ENCODE assay signal across 16 cellular contexts in the genomic region with DNA sequence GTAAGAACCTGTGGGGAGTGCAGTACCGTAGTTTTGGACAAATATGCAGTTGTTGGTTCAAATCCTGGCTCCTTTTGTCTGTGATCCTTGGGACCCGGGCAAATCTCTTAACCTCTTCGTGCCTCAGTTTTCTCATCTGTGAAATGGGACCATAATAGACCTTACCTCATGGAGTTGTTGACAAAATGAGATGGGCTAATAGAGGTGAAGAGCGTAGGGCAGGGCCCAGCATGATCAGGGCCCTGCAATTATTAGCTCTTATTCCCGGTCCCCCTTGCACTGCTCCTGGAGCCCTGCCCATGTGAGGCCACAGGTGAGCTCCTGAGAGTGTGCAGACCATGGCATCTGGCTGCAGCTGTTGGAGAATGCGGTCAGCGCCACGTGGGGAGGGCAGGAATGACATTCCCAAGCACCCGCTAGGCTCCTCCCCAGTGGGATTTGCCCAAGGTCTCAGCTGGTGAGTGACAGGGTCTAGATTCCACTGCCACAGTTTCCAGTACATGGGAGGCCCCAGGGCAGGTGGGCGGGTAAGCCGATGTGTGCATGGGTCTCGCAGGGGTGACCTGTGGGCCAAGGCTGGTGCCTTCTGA. TPM values are rescaled to one million over a fixed set of nuclear protein-coding genes. Genes with fewer than 3 reads are reported as not detected.
DNase-seq lines count a peak whose midpoint lies in the region; ATAC-seq and TF ChIP-seq lines count a peak whose summit lies in the region.
"Had no signal": no experiment of that assay in that cellular context is flagged by ENCODE, and none has a peak within 500 bp of the region (broad histone marks: within the 10 kb centered on the region; RNA-seq: fewer than 3 reads in every experiment).

No MANE protein-coding gene starts in this region.

- no peak for TF ChIP-seq POLR2A in gastroesophageal sphincter (IDR thresholded peaks at IDR 0.05)

- H3K9me3 Mint-ChIP-seq in activated T-cell treated with anti-CD3 and anti-CD28 coated beads, Interleukin-2, amount 50 U/mL, for 24 hours: no peaks in the 10 kb centered on the region
- H3K9me3 Mint-ChIP-seq: naive thymus-derived CD4-positive, alpha-beta T cell; stimulated activated naive CD8-positive, alpha-beta T cell treated with anti-CD3 and anti-CD28 coated beads, Interleukin-15, Interleukin-2, amounts not matched to agents 100 ng/mL and 50 ng/mL, for 24 hours; T-helper 2 cell treated with Interferon-gamma antibody and Interleukin-4, amounts not matched to agents 5 μg/mL and 100 μg/mL, for 36 hours had no signal

- H3K27ac Mint-ChIP-seq in activated T-cell treated with anti-CD3 and anti-CD28 coated beads, Interleukin-2, amount 50 U/mL, for 24 hours: no peak overlapping the region
- H3K27ac Mint-ChIP-seq: stimulated activated naive CD8-positive, alpha-beta T cell treated with anti-CD3 and anti-CD28 coated beads, Interleukin-15, Interleukin-2, amounts not matched to agents 100 ng/mL and 50 ng/mL, for 24 hours; T-helper 2 cell treated with Interferon-gamma antibody and Interleukin-4, amounts not matched to agents 5 μg/mL and 100 μg/mL, for 36 hours had no signal

- no peak for TF ChIP-seq EP300 in gastroesophageal sphincter (IDR thresholded peaks at IDR 0.05)

- in situ Hi-C loops in G401 (cut with HindIII; ENCODE audit: low sequenced_read_pairs): no loop called here

- no peak overlapping the region for H3K27ac ChIP-seq in BLaER1 treated with 17β-estradiol and CSF1 and Interleukin-3, amounts not matched to agents 10 nM and 100 nM
- H3K27ac ChIP-seq in RWPE1 (peak overlapping the region; percentile 90), gastroesophageal sphincter (peak overlapping the region in 3 of 4 donors; percentile 55 to 71 (median 68))

- H3K4me2 ChIP-seq in BLaER1 treated with 17β-estradiol and CSF1 and Interleukin-3, amounts not matched to agents 10 nM and 100 nM: peak overlapping the region; percentile 50 to 98 (median 89)

- H3K4me3 ChIP-seq in BLaER1 treated with 17β-estradiol and CSF1 and Interleukin-3, amounts not matched to agents 10 nM and 100 nM: no peak overlapping the region
- H3K4me3 ChIP-seq in gastroesophageal sphincter: no peak overlapping the region
- H3K4me3 ChIP-seq: upper lobe of right lung had no signal

- no peaks in the 10 kb centered on the region for H3K27me3 Mint-ChIP-seq in activated T-cell treated with anti-CD3 and anti-CD28 coated beads, Interleukin-2, amount 50 U/mL, for 24 hours
- H3K27me3 Mint-ChIP-seq: stimulated activated naive CD8-positive, alpha-beta T cell treated with anti-CD3 and anti-CD28 coated beads, Interleukin-15, Interleukin-2, amounts not matched to agents 100 ng/mL and 50 ng/mL, for 24 hours had no signal

- ATAC-seq in gastroesophageal sphincter: no peak
- ATAC-seq: naive thymus-derived CD4-positive, alpha-beta T cell; upper lobe of right lung had no signal

- H3K4me1 Mint-ChIP-seq in activated T-cell treated with anti-CD3 and anti-CD28 coated beads, Interleukin-2, amount 50 U/mL, for 24 hours (ENCODE audit: low read depth): peaks cover 17% of the 10 kb centered on the region

- TF ChIP-seq CTCF in RWPE1 (conservative IDR thresholded peaks at IDR 0.05; ENCODE audit: low read depth): no peak
- no peak for TF ChIP-seq CTCF in gastroesophageal sphincter (IDR thresholded peaks at IDR 0.05)

- peaks cover 20 to 33% (median 26%) of the 10 kb centered on the region in 11 experiments for H3K36me3 ChIP-seq in BLaER1 treated with 17β-estradiol and CSF1 and Interleukin-3, amounts not matched to agents 10 nM and 100 nM
- H3K36me3 ChIP-seq in gastroesophageal sphincter: peaks cover 0 to 21% of the 10 kb centered on the region in 2 donors

- H3K4me3 Mint-ChIP-seq in activated T-cell treated with anti-CD3 and anti-CD28 coated beads, Interleukin-2, amount 50 U/mL, for 24 hours: no peak overlapping the region
- H3K4me3 Mint-ChIP-seq: naive thymus-derived CD4-positive, alpha-beta T cell; stimulated activated naive CD8-positive, alpha-beta T cell treated with anti-CD3 and anti-CD28 coated beads, Interleukin-15, Interleukin-2, amounts not matched to agents 100 ng/mL and 50 ng/mL, for 24 hours; T-helper 2 cell treated with Interferon-gamma antibody and Interleukin-4, amounts not matched to agents 5 μg/mL and 100 μg/mL, for 36 hours had no signal

- peaks cover 99 to 100% (median 100%) of the 10 kb centered on the region in 11 experiments for H4K20me1 ChIP-seq in BLaER1 treated with 17β-estradiol and CSF1 and Interleukin-3, amounts not matched to agents 10 nM and 100 nM

- peaks cover 0 to 3% (median 0%) of the 10 kb centered on the region in 11 experiments; a peak in 1 of 22 replicates for H3K27me3 ChIP-seq in BLaER1 treated with 17β-estradiol and CSF1 and Interleukin-3, amounts not matched to agents 10 nM and 100 nM
- H3K27me3 ChIP-seq in gastroesophageal sphincter: no peaks in the 10 kb centered on the region
- H3K27me3 ChIP-seq: upper lobe of right lung had no signal

- no peaks in the 10 kb centered on the region for H3K9me3 ChIP-seq in BLaER1 treated with 17β-estradiol and CSF1 and Interleukin-3, amounts not matched to agents 10 nM and 100 nM (replicated peaks in 1 of 11)
- no peaks in the 10 kb centered on the region for H3K9me3 ChIP-seq in gastroesophageal sphincter
- H3K9me3 ChIP-seq: upper lobe of right lung had no signal

- POLR2A ChIA-PET in RWPE1 (lab: Yijun Ruan, JAX; ENCODE audit: low non-redundant PET): interaction anchor here (0.7 kb wide), 1 partner anchor 459 kb away, joined by 3 read pairs; no protein-coding TSS in a partner anchor

- no peak for DNase-seq in RWPE1 (ENCODE audit: low spot score)
- peak; percentile 52 for DNase-seq in renal cortical epithelial cell (ENCODE audit: low read depth)
- DNase-seq in activated T-cell treated with anti-CD3 and anti-CD28 coated beads, Interleukin-2, amount 50 U/mL, for 24 hours: no peak
- DNase-seq in G401 (ENCODE audit: low spot score): no peak
- DNase-seq in kidney glomerular epithelial cell (lab: John Stamatoyannopoulos, UW): no peak
- no peak for DNase-seq in KG1 (lab: John Stamatoyannopoulos, UW)
- DNase-seq: GDM1; naive thymus-derived CD4-positive, alpha-beta T cell; NCI-H2029 treated with DMSO at 0.1 percent for 48 hours; NCI-H510A; SHP77; upper lobe of right lung had no signal

- CTCF ChIA-PET in RWPE1 (lab: Yijun Ruan, JAX): no interaction called here

- H3K9ac ChIP-seq in BLaER1 treated with 17β-estradiol and CSF1 and Interleukin-3, amounts not matched to agents 10 nM and 100 nM: no peak overlapping the region

- H3K4me1 ChIP-seq in BLaER1 treated with 17β-estradiol and CSF1 and Interleukin-3, amounts not matched to agents 10 nM and 100 nM: peaks cover 58 to 98% (median 79%) of the 10 kb centered on the region in 10 experiments
- peaks cover 0 to 71% (median 33%) of the 10 kb centered on the region in 3 donors for H3K4me1 ChIP-seq in gastroesophageal sphincter

- H3K36me3 Mint-ChIP-seq in activated T-cell treated with anti-CD3 and anti-CD28 coated beads, Interleukin-2, amount 50 U/mL, for 24 hours (ENCODE audit: low read depth): peaks cover 8% of the 10 kb centered on the region
- H3K36me3 Mint-ChIP-seq: naive thymus-derived CD4-positive, alpha-beta T cell had no signal

- 94% methylated on average over 3 of the region's 12 CpGs; no CpG with 5 or more reads in 1 of the 2 donors for WGBS in gastroesophageal sphincter (ENCODE audit: low coverage in 1 of 2), 2 donors

RNA-seq across cellular contexts. Expression of a gene that starts 41.0 kb away (rescaled TPM):
- total RNA-seq in gastroesophageal sphincter (10 to 100 TPM; 13.2 to 31.7 (median 19.3) TPM), renal cortical epithelial cell (19.1 and 124 TPM in 2 replicates)
- total RNA-seq in G401 (2014; rRNA removed; shearing (Covaris generic)): 26.6 and 41.2 TPM in 2 replicates

Comparison
In these comparisons a context has a peak if more than half of its experiments do, and no peak if none do; other contexts are left out.
1. H3K27ac ChIP-seq: peak in RWPE1 (single experiment) and gastroesophageal sphincter (3 of 4); none in BLaER1 treated with 17β-estradiol and CSF1 and Interleukin-3, amounts not matched to agents 10 nM and 100 nM (0 of 11).